29 cellular contexts compared by ENCODE assay signal in the genomic region with DNA sequence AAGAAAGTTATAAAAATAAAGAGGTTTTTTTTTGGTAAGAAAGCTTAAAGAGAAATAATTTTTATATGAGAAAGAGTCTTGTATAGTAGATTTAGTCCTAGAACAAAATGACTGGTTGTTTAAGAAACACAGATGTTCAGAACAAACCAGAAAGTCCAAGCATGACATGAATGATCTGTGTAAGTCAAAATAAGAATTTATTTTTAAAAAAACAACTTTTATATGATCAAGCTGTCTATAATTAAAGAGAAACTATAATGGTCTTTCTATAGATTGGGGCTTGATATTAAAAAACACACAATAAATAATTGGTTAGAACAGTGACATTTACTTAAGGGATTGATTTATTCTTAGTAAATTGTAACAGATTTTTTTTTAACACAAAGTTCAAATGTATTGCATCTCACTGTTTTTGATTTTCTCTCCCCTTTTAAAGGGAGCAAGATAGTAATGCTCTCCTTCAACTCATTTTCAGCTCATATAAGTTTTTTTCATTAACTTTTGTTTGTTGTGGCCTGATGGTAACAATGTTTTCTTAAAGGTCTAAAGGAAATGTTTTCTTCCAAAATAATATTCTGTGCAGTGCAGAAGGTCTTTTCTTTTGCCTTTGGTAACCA.
"Had no signal": no experiment of that assay in that cellular context is flagged by ENCODE, and none has a peak within 500 bp of the region (broad histone marks: within the 10 kb centered on the region; RNA-seq: fewer than 3 reads in every experiment).

No MANE protein-coding gene starts in this region.

- H3K36me3 ChIP-seq: brain microvascular endothelial cell, cardiac muscle cell, MG63, Peyer's patch, SJCRH30 had no signal

- H3K27me3 Mint-ChIP-seq: activated CD4-positive, alpha-beta memory T cell treated with anti-CD3 and anti-CD28 coated beads for 36 hours; activated CD4-positive, alpha-beta T cell treated with anti-CD3 and anti-CD28 coated beads, Interleukin-2, amount 10 ng/mL, durations not matched to agents 7 days and 5 days; activated naive CD8-positive, alpha-beta T cell; activated T-helper 17 cell treated with anti-CD3 and anti-CD28 coated beads, Interleukin-2, amount 50 U/mL, for 72 hours had no signal

- H3K4me3 ChIP-seq: cardiac muscle cell, MG63, Peyer's patch, SJCRH30 had no signal

- H3K4me2 ChIP-seq: SK-N-SH had no signal

- H3K27me3 ChIP-seq: brain microvascular endothelial cell, cardiac muscle cell, MG63, Peyer's patch, SJCRH30 had no signal

- H3K27ac Mint-ChIP-seq: activated CD4-positive, alpha-beta memory T cell treated with anti-CD3 and anti-CD28 coated beads for 36 hours; activated CD4-positive, alpha-beta T cell treated with anti-CD3 and anti-CD28 coated beads, Interleukin-2, amount 10 ng/mL, durations not matched to agents 7 days and 5 days; activated naive CD4-positive, alpha-beta T cell treated with anti-CD3 and anti-CD28 coated beads for 36 hours; activated naive CD8-positive, alpha-beta T cell; activated T-helper 17 cell treated with anti-CD3 and anti-CD28 coated beads, Interleukin-2, amount 50 U/mL, for 72 hours had no signal

- H3K9me2 ChIP-seq: SK-N-SH had no signal

- H3K27ac ChIP-seq: brain microvascular endothelial cell, cardiac muscle cell, Peyer's patch, RWPE1, SJCRH30, VCaP had no signal

- H3K4me3 Mint-ChIP-seq: activated CD4-positive, alpha-beta memory T cell treated with anti-CD3 and anti-CD28 coated beads for 36 hours; activated CD4-positive, alpha-beta T cell treated with anti-CD3 and anti-CD28 coated beads, Interleukin-2, amount 10 ng/mL, durations not matched to agents 7 days and 5 days; activated naive CD4-positive, alpha-beta T cell treated with anti-CD3 and anti-CD28 coated beads for 36 hours; activated naive CD8-positive, alpha-beta T cell; activated T-helper 17 cell treated with anti-CD3 and anti-CD28 coated beads, Interleukin-2, amount 50 U/mL, for 72 hours had no signal

- H3K36me3 Mint-ChIP-seq: activated CD4-positive, alpha-beta memory T cell treated with anti-CD3 and anti-CD28 coated beads for 36 hours; activated naive CD8-positive, alpha-beta T cell had no signal

- H3K4me1 ChIP-seq: Peyer's patch, SJCRH30 had no signal

- ATAC-seq: activated T-helper 17 cell treated with anti-CD3 and anti-CD28 coated beads, Interleukin-2, amount 50 U/mL, for 72 hours had no signal

- H3K4me1 Mint-ChIP-seq: activated CD4-positive, alpha-beta T cell treated with anti-CD3 and anti-CD28 coated beads, Interleukin-2, amount 10 ng/mL, durations not matched to agents 7 days and 5 days; activated T-helper 17 cell treated with anti-CD3 and anti-CD28 coated beads, Interleukin-2, amount 50 U/mL, for 72 hours had no signal

- DNase-seq: activated CD4-positive, alpha-beta memory T cell treated with anti-CD3 and anti-CD28 coated beads for 36 hours; activated CD4-positive, alpha-beta T cell treated with anti-CD3 and anti-CD28 coated beads, Interleukin-2, amount 10 ng/mL, durations not matched to agents 7 days and 5 days; activated CD4-positive, CD25-positive, alpha-beta regulatory T cell; activated CD8-positive, alpha-beta memory T cell treated with anti-CD3 and anti-CD28 coated beads for 24 hours; activated gamma-delta T cell; activated naive CD4-positive, alpha-beta T cell treated with anti-CD3 and anti-CD28 coated beads for 36 hours; activated T-cell treated with anti-CD3 and anti-CD28 coated beads, Interleukin-2, amount 50 U/mL, for 48 hours; brain microvascular endothelial cell; MG63; MV-4-11; NCI-H1092 treated with DMSO at 0.1 percent for 48 hours; NCI-H1417 treated with DMSO at 0.1 percent for 48 hours; NCI-H1694; NCI-H2029 treated with DMSO at 0.1 percent for 48 hours; NCI-H2171; NCI-H2227 treated with DMSO at 0.1 percent for 48 hours; NCI-H446 treated with DMSO at 0.1 percent for 48 hours; NCI-H524 treated with DMSO at 0.1 percent for 48 hours; NCI-H82; Peyer's patch; Right ventricle myocardium superior; SJCRH30; SK-N-SH; T-helper 1 cell had no signal
